11 cellular contexts compared by ENCODE assay signal in the genomic region with DNA sequence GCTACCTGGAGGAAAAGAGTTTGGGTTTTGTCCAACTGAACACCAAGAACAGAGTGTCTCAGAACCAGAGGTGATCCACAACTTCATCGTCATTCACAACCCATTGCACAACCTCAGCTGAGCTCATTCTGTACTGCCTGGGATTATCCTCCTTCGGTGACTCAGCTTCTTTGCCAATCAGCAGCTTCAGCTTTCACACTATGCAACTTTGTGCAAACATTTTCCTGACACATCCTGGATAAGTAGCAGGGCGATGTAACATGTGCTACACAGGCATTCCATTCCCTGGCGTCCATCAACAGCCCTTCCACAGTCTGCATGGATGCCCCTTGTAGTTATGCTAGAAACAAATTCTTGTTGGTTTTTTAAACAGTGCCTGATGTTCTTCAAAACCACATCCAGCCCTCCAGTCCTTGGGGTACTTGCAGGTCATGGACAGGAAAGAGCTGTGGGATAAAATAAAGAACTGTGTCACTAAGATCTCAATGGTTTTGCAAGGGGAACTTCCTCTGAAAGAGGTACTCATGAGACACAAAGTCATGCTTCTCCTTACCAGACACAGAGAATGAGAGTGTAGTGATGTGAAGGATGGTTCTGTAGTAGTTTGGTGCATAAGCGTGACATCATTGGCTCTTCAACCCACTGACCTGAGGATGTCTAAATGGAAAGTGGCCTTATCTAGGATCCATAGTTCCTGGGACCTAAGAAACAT.
A peak's percentile ranks its signal among the peaks of the same experiment; 100 is the strongest.
DNase-seq lines count a peak whose midpoint lies in the region; ATAC-seq and TF ChIP-seq lines count a peak whose summit lies in the region.
"Had no signal": no experiment of that assay in that cellular context is flagged by ENCODE, and none has a peak within 500 bp of the region (broad histone marks: within the 10 kb centered on the region; RNA-seq: fewer than 3 reads in every experiment).

No MANE protein-coding gene starts in this region.

- peaks cover 0 to 17% (median 0%) of the 10 kb centered on the region in 11 experiments; a peak in 5 of 22 replicates for H3K36me3 ChIP-seq in BLaER1 treated with 17β-estradiol and CSF1 and Interleukin-3, amounts not matched to agents 10 nM and 100 nM
- H3K36me3 ChIP-seq in MG63 (no peaks in the 10 kb centered on the region), brain microvascular endothelial cell (replicated peaks) (no peaks in the 10 kb centered on the region)

- peak overlapping the region in 8 of 11 experiments; percentile 23 to 71 (median 50); a peak in 14 of 22 replicates for H3K27ac ChIP-seq in BLaER1 treated with 17β-estradiol and CSF1 and Interleukin-3, amounts not matched to agents 10 nM and 100 nM
- H3K27ac ChIP-seq in brain microvascular endothelial cell, result peak overlapping the region; percentile 34

- peak overlapping the region; percentile 20 to 69 (median 57) for H3K4me2 ChIP-seq in BLaER1 treated with 17β-estradiol and CSF1 and Interleukin-3, amounts not matched to agents 10 nM and 100 nM

- no peak overlapping the region for H3K4me3 ChIP-seq in BLaER1 treated with 17β-estradiol and CSF1 and Interleukin-3, amounts not matched to agents 10 nM and 100 nM
- H3K4me3 ChIP-seq in MG63 (no peak overlapping the region), brain microvascular endothelial cell (ENCODE audit: low read depth, low read length) (no peak overlapping the region)

- in situ Hi-C loops in brain microvascular endothelial cell (cut with HindIII; ENCODE audit: low pct_ligation_motif_present, low sequenced_read_pairs), result no loop called here

- TF ChIP-seq CTCF in brain microvascular endothelial cell (IDR thresholded peaks at IDR 0.05; ENCODE audit: low read depth, low read length, missing control alignments), result no peak

- DNase-seq in MG63 (peak; percentile 64), brain microvascular endothelial cell (peak; percentile 94), kidney tubule cell (ENCODE audit: low spot score) (peak; percentile 43), AML-193 (lab: John Stamatoyannopoulos, UW) (no peak), NCI-H526 (lab: John Stamatoyannopoulos, UW) (no peak)
- DNase-seq: DMS79, NCI-H2171 had no signal

- H4K20me1 ChIP-seq in BLaER1 treated with 17β-estradiol and CSF1 and Interleukin-3, amounts not matched to agents 10 nM and 100 nM, result no peaks in the 10 kb centered on the region; a peak in 1 of 22 replicates

- H3K9me3 ChIP-seq in BLaER1 treated with 17β-estradiol and CSF1 and Interleukin-3, amounts not matched to agents 10 nM and 100 nM (replicated peaks in 1 of 11), result peaks cover 0 to 14% (median 3%) of the 10 kb centered on the region in 11 experiments; a peak in 8 of 22 replicates
- no peaks in the 10 kb centered on the region for H3K9me3 ChIP-seq in MG63

- ATAC-seq in HG02885 (IDR thresholded peaks at IDR 0.05; ENCODE audit: poor library complexity, unreplicated experiment) (no peak), HG03565 (IDR thresholded peaks at IDR 0.05; ENCODE audit: unreplicated experiment) (no peak)
- ATAC-seq: WTC11 had no signal

- H3K27me3 ChIP-seq in BLaER1 treated with 17β-estradiol and CSF1 and Interleukin-3, amounts not matched to agents 10 nM and 100 nM, result no peaks in the 10 kb centered on the region
- H3K27me3 ChIP-seq in MG63 (no peaks in the 10 kb centered on the region), brain microvascular endothelial cell (replicated peaks) (no peaks in the 10 kb centered on the region)

- H3K9ac ChIP-seq in BLaER1 treated with 17β-estradiol and CSF1 and Interleukin-3, amounts not matched to agents 10 nM and 100 nM, result peak overlapping the region in 2 of 11 experiments; percentile 25 to 36; a peak in 2 of 22 replicates

- peaks cover 7 to 22% (median 16%) of the 10 kb centered on the region in 10 experiments for H3K4me1 ChIP-seq in BLaER1 treated with 17β-estradiol and CSF1 and Interleukin-3, amounts not matched to agents 10 nM and 100 nM

Comparison
In these comparisons a context has a peak if more than half of its experiments do, and no peak if none do; other contexts are left out.
1. DNase-seq: peak in MG63 (single experiment), brain microvascular endothelial cell (single experiment) and kidney tubule cell (single experiment); none in AML-193 (0 of 2) and NCI-H526 (0 of 2).